In genomic region chr2:36663851-36664715, GRCh38 we compare ENCODE assay signal across 7 cellular contexts. TPM values are rescaled to one million over a fixed set of nuclear protein-coding genes. Genes with fewer than 3 reads are reported as not detected.
DNase-seq lines count a peak whose midpoint lies in the region; ATAC-seq, FAIRE-seq and TF ChIP-seq lines count a peak whose summit lies in the region.

No MANE protein-coding gene starts in this region.

- H2AFZ ChIP-seq in K562 (ENCODE audit: low read depth, low read length): no peak overlapping the region

- no peaks in the 10 kb centered on the region for H3K9me3 Mint-ChIP-seq in stimulated activated effector memory CD8-positive, alpha-beta T cell treated with anti-CD3 and anti-CD28 coated beads, Interleukin-12 subunit alpha, Interleukin-12 subunit beta, amount 100 ng/mL, for 72 hours

- DNase-seq in ELR (ENCODE audit: low read depth) (peak; percentile 85), NCI-H524 (lab: John Stamatoyannopoulos, UW) (peak; percentile 39 to 74), K562 (ENCODE audit: extremely low read depth in 1 of 4, low spot score in 3 of 4) (peak; percentile 32 to 68 (median 40)), iPS-NIHi11 (ENCODE audit: low spot score) (peak; percentile 58)
- no peak for DNase-seq in stimulated activated effector memory CD8-positive, alpha-beta T cell treated with anti-CD3 and anti-CD28 coated beads, Interleukin-12 subunit alpha, Interleukin-12 subunit beta, amount 100 ng/mL, for 72 hours (ENCODE audit: low spot score in 2 of 2)

- ATAC-seq in GM19467 (IDR thresholded peaks at IDR 0.05; ENCODE audit: unreplicated experiment) (peak; percentile 89), HG03442 (IDR thresholded peaks at IDR 0.05; ENCODE audit: unreplicated experiment) (peak; percentile 82), K562 (peak; percentile 96)
- ATAC-seq in stimulated activated effector memory CD8-positive, alpha-beta T cell treated with anti-CD3 and anti-CD28 coated beads, Interleukin-12 subunit alpha, Interleukin-12 subunit beta, amount 100 ng/mL, for 72 hours: peak; percentile 54

- in situ Hi-C loops in K562 (cut with MboI): no loop called here

- no peak overlapping the region for H3K27ac Mint-ChIP-seq in stimulated activated effector memory CD8-positive, alpha-beta T cell treated with anti-CD3 and anti-CD28 coated beads, Interleukin-12 subunit alpha, Interleukin-12 subunit beta, amount 100 ng/mL, for 72 hours

- FAIRE-seq in K562 (lab: Jason Lieb, UNC): peak; percentile 68

- no peak for TF ChIP-seq POLR2A in K562 (conservative IDR thresholded peaks at IDR 0.05)

- no peak overlapping the region for H3K4me2 ChIP-seq in K562 (ENCODE audit: insufficient read depth, low read length)

- H3K4me3 ChIP-seq in K562: no peak overlapping the region

- peak; percentile 86 to 87 for TF ChIP-seq RAD21 in K562 (CRISPR knock-in tag; conservative IDR thresholded peaks at IDR 0.05 in 1 of 2, IDR thresholded peaks at IDR 0.05 in 1 of 2)

- TF ChIP-seq CTCF in K562 (IDR thresholded peaks at IDR 0.05 in 2 of 3, conservative IDR thresholded peaks at IDR 0.05 in 1 of 3; ENCODE audit: insufficient read depth in 2 of 3, low read depth in 1 of 3, low read length in 3 of 3): peak; percentile 50 to 78 (median 66); a peak in 5 of 6 replicates

- no peaks in the 10 kb centered on the region for H3K4me1 ChIP-seq in K562 (replicated peaks in 1 of 2; ENCODE audit: control insufficient read depth in 2 of 2, insufficient read depth in 2 of 2, low read length in 2 of 2)

- POLR2A ChIA-PET in K562 (lab: Yijun Ruan, JAX): interaction anchor here (0.6 kb wide), 3 partner anchors 12 to 205 kb away, joined by 3 to 4 read pairs (median 3); no protein-coding TSS in a partner anchor

- no peak overlapping the region for H3K4me3 Mint-ChIP-seq in stimulated activated effector memory CD8-positive, alpha-beta T cell treated with anti-CD3 and anti-CD28 coated beads, Interleukin-12 subunit alpha, Interleukin-12 subunit beta, amount 100 ng/mL, for 72 hours

- H3K9me1 ChIP-seq in K562 (ENCODE audit: control insufficient read depth, insufficient read depth, low read length): no peaks in the 10 kb centered on the region

- no TSS peak for BruUV-seq in K562 (replicated peaks; lab: Mats Ljungman, UMichigan)

- H3K36me3 Mint-ChIP-seq in stimulated activated effector memory CD8-positive, alpha-beta T cell treated with anti-CD3 and anti-CD28 coated beads, Interleukin-12 subunit alpha, Interleukin-12 subunit beta, amount 100 ng/mL, for 72 hours: no peaks in the 10 kb centered on the region

- intact Hi-C loops in K562 (cut with micrococcal nuclease): loop anchor here (2.0 to 5.0 kb wide), 3 partner anchors 157 to 311 kb away; no protein-coding TSS in a partner anchor

- H3K79me2 ChIP-seq in K562 (ENCODE audit: control insufficient read depth, insufficient read depth, low read length): no peaks in the 10 kb centered on the region

- TF ChIP-seq EP300 in K562 (IDR thresholded peaks at IDR 0.05; ENCODE audit: low read length): no peak

- H3K36me3 ChIP-seq in K562 (ENCODE audit: control insufficient read depth, insufficient read depth, low read length): no peaks in the 10 kb centered on the region

- 3% methylated on average over 12 of the region's 12 CpGs for WGBS in K562 (ENCODE audit: insufficient coverage, low coverage, missing lambda C conversion rate)

- H4K20me1 ChIP-seq in K562 (replicated peaks; ENCODE audit: control insufficient read depth, insufficient read depth, low read length): no peaks in the 10 kb centered on the region

- no peak overlapping the region for H3K27ac ChIP-seq in K562 (ENCODE audit: extremely low read depth, low read depth, low read length)

- H3K27me3 ChIP-seq in K562 (ENCODE audit: control insufficient read depth in 2 of 2, insufficient read depth in 2 of 2, low read length in 2 of 2): peaks cover 0 to 2% of the 10 kb centered on the region in 2 experiments; a peak in 2 of 5 replicates

- H3K9ac ChIP-seq in K562 (ENCODE audit: insufficient read depth in 1 of 2, low read depth in 2 of 2, low read length in 2 of 2): no peak overlapping the region

- no peaks in the 10 kb centered on the region for H3K4me1 Mint-ChIP-seq in stimulated activated effector memory CD8-positive, alpha-beta T cell treated with anti-CD3 and anti-CD28 coated beads, Interleukin-12 subunit alpha, Interleukin-12 subunit beta, amount 100 ng/mL, for 72 hours

- no peaks in the 10 kb centered on the region for H3K9me3 ChIP-seq in K562 (replicated peaks; ENCODE audit: control insufficient read depth, insufficient read depth, low read depth, low read length)

- CTCF ChIA-PET in K562 (lab: Yijun Ruan, JAX; ENCODE audit: low intra/inter-chr PET ratio): interaction anchor here (0.6 to 2.0 kb wide), 2 partner anchors 244 to 312 kb away, joined by 3 to 8 read pairs; no protein-coding TSS in a partner anchor

TF ChIP-seq in K562, 482 proteins besides CTCF, POLR2A, EP300 and RAD21 (continues in another document):
- TF ChIP-seq CEBPB (tag; IDR thresholded peaks at IDR 0.05) (0 out of 2 replicates have a peak, but pooled peaks have one; percentile 13), ZC3H4 (CRISPR knock-in tag; IDR thresholded peaks at IDR 0.05; ENCODE audit: borderline replicate concordance) (no peak), NUFIP1 (IDR thresholded peaks at IDR 0.05; ENCODE audit: partially characterized antibody) (no peak), E2F4 (CRISPR knock-in tag; IDR thresholded peaks at IDR 0.05; ENCODE audit: low read depth) (no peak), TCF15 (CRISPR knock-in tag; IDR thresholded peaks at IDR 0.05) (no peak), NKRF (IDR thresholded peaks at IDR 0.05; ENCODE audit: borderline replicate concordance) (no peak), ZNF551 (CRISPR knock-in tag; IDR thresholded peaks at IDR 0.05) (no peak), SAFB (IDR thresholded peaks at IDR 0.05; ENCODE audit: borderline replicate concordance, low read depth, low read length) (no peak), PHTF2 (CRISPR knock-in tag; IDR thresholded peaks at IDR 0.05) (no peak), SIN3B (IDR thresholded peaks at IDR 0.05; ENCODE audit: low read depth) (no peak), PML (IDR thresholded peaks at IDR 0.05; ENCODE audit: low read length) (no peak), NCOA4 (IDR thresholded peaks at IDR 0.05; ENCODE audit: partially characterized antibody) (no peak), U2AF2 (optimal IDR thresholded peaks at IDR 0.05; ENCODE audit: low read depth, low read length) (no peak), MYC (IDR thresholded peaks at IDR 0.05; ENCODE audit: low read depth, low read length) (no peak), MYC (CRISPR knock-in tag; IDR thresholded peaks at IDR 0.05; ENCODE audit: borderline replicate concordance, low read depth) (no peak)
- TF ChIP-seq, protein P1, sequence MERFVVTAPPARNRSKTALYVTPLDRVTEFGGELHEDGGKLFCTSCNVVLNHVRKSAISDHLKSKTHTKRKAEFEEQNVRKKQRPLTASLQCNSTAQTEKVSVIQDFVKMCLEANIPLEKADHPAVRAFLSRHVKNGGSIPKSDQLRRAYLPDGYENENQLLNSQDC (CRISPR knock-in tag; IDR thresholded peaks at IDR 0.05): no peak

RNA-seq across cellular contexts. Expression of gene VIT, which starts 32.4 kb away (rescaled TPM):
- total RNA-seq in K562 (2011; cell fraction: chromatin; rRNA removed; ENCODE audit: low replicate concordance): not detected in 2 replicates
- not detected in 2 replicates for total RNA-seq in K562 (2011; cell fraction: nucleolus; rRNA removed)
- total RNA-seq in K562 (2011; cell fraction: nucleoplasm; rRNA removed): not detected in 2 replicates
- total RNA-seq in K562 (2014; rRNA removed): not detected in 2 replicates
- not detected in 2 replicates for total RNA-seq in K562 (2014; rRNA removed; fragmentation: Illumina TruSeq; extraction: Trizol)
- not detected in 2 replicates for total RNA-seq in K562 (2015; rRNA removed; fragmentation: Illumina TruSeq; extraction: Trizol)
- total RNA-seq in K562 (2021): not detected in 2 replicates
- not detected in 2 replicates for polyA plus RNA-seq in K562 (2011; rRNA removed)
- not detected in 2 replicates for polyA plus RNA-seq in K562 (2011; cell fraction: cytosol; rRNA removed)
- polyA plus RNA-seq in K562 (2011; cell fraction: nucleus; rRNA removed): not detected in 2 replicates
- polyA plus RNA-seq in K562 (2012): not detected in 2 replicates
- polyA plus RNA-seq in K562 (2014; fragmentation: Illumina TruSeq; extraction: Trizol): not detected in 2 replicates
- polyA plus RNA-seq in K562 (2014; fragmentation: Nextera tagmentation; extraction: Ambion mirVana): not detected
- polyA plus RNA-seq in K562 (2014; rRNA removed): not detected in 2 replicates
- polyA minus RNA-seq in K562 (2011; rRNA and poly(A)+ RNA removed): not detected in 2 replicates
- not detected in 2 replicates for polyA minus RNA-seq in K562 (2011; cell fraction: cytosol; rRNA and poly(A)+ RNA removed)
- not detected in 2 replicates for polyA minus RNA-seq in K562 (2011; cell fraction: nucleus; rRNA and poly(A)+ RNA removed)

Comparison
In these comparisons a context has a peak if more than half of its experiments do, and no peak if none do; other contexts are left out.
1. DNase-seq: peak in ELR (single experiment), NCI-H524 (2 of 2), K562 (4 of 4) and iPS-NIHi11 (single experiment); none in stimulated activated effector memory CD8-positive, alpha-beta T cell treated with anti-CD3 and anti-CD28 coated beads, Interleukin-12 subunit alpha, Interleukin-12 subunit beta, amount 100 ng/mL, for 72 hours (0 of 2).
2. Peak in every context shown above with its lines, with median percentiles within 50 percentile points of each other: ATAC-seq.